ENCODE assay signal across 26 cellular contexts in the genomic region with DNA sequence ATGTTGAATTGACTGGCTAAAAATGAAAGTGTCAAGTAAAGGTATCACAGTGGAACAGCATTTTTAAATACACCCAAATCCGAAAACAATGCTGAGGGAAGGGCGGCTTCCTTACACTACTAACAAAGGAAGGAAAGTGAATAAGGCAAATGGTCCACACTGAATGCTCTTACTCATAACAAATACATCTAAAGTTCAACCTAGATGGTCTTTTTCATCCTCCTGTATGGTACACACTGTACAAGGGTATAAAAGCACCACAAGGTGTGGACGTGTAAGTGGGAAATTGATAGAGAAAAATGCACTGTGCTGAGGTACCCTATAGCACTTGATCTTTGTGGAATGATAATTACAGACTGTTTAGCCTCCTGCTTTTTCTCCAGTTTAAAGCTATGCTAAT. TPM values are rescaled to one million over a fixed set of nuclear protein-coding genes. Genes with fewer than 3 reads are reported as not detected.
"Had no signal": no experiment of that assay in that cellular context is flagged by ENCODE, and none has a peak within 500 bp of the region (broad histone marks: within the 10 kb centered on the region; RNA-seq: fewer than 3 reads in every experiment).

No MANE protein-coding gene starts in this region.

- H3K27me3 ChIP-seq: ascending aorta, body of pancreas had no signal

- H3K9ac ChIP-seq: KMS-11 had no signal

- H3K9me3 ChIP-seq: ascending aorta, body of pancreas had no signal

- H3K4me2 ChIP-seq: KMS-11 had no signal

- DNase-seq: activated CD4-positive, alpha-beta T cell treated with anti-CD3 and anti-CD28 coated beads, Interleukin-2, amount 10 ng/mL, durations not matched to agents 24 days and 14 days; activated CD4-positive, alpha-beta T cell treated with anti-CD3 and anti-CD28 coated beads, Interleukin-2, amount 50 U/mL, for 48 hours; activated CD4-positive, CD25-positive, alpha-beta regulatory T cell treated with anti-CD3 and anti-CD28 coated beads, Interleukin-2, amount 50 U/mL, for 72 hours; activated CD8-positive, alpha-beta memory T cell treated with anti-CD3 and anti-CD28 coated beads, Interleukin-2, amount 10 ng/mL, durations not matched to agents 7 days and 5 days; activated effector memory CD4-positive, alpha-beta T cell treated with Interleukin-2 at 50 U/mL for 16 hours; activated naive CD4-positive, alpha-beta T cell; activated T-cell treated with anti-CD3 and anti-CD28 coated beads, Interleukin-2, amount 50 U/mL, for 24 hours; body of pancreas; NCI-H1092; NCI-H1417; NCI-H1930; NCI-H2171; NCI-H2227 treated with DMSO at 0.1 percent for 48 hours; NCI-H526; NCI-H774; NK-92 treated with Interleukin-12 subunit alpha and Interleukin-12 subunit beta, amount 100 ng/mL, for 24 hours; OCI-M1; RPMI8226; SHP77; T-helper 17 cell; T-helper 9 cell had no signal

- ATAC-seq: activated CD8-positive, alpha-beta memory T cell treated with anti-CD3 and anti-CD28 coated beads, Interleukin-2, amount 10 ng/mL, durations not matched to agents 7 days and 5 days; body of pancreas; Panc1; T-helper 17 cell; WTC11 had no signal

- H3K4me3 ChIP-seq: ascending aorta, body of pancreas had no signal

- H3K27ac ChIP-seq: ascending aorta, body of pancreas, KMS-11 had no signal

- H3K4me1 ChIP-seq: ascending aorta, body of pancreas had no signal

- H3K36me3 ChIP-seq: ascending aorta had no signal

RNA-seq across cellular contexts. Expression of gene PALMD, which starts 7.1 kb away (rescaled TPM):
- total RNA-seq: activated CD4-positive, alpha-beta T cell treated with anti-CD3 and anti-CD28 coated beads, Interleukin-2, amount 10 ng/mL, durations not matched to agents 24 days and 14 days; activated CD8-positive, alpha-beta memory T cell treated with anti-CD3 and anti-CD28 coated beads, Interleukin-2, amount 10 ng/mL, durations not matched to agents 7 days and 5 days; activated T-helper 1 cell treated with anti-CD3 and anti-CD28 coated beads, Interleukin-12 subunit alpha, Interleukin-12 subunit beta, Interleukin-2, Interleukin-4 antibody, amounts not matched to agents 30 ng/mL and 10 ng/mL and 1 ng/mL, durations not matched to agents 14 hours and 24 hours and 36 hours; T-helper 17 cell had no signal
